ENCODE assay signal across 17 cellular contexts in the genomic region with DNA sequence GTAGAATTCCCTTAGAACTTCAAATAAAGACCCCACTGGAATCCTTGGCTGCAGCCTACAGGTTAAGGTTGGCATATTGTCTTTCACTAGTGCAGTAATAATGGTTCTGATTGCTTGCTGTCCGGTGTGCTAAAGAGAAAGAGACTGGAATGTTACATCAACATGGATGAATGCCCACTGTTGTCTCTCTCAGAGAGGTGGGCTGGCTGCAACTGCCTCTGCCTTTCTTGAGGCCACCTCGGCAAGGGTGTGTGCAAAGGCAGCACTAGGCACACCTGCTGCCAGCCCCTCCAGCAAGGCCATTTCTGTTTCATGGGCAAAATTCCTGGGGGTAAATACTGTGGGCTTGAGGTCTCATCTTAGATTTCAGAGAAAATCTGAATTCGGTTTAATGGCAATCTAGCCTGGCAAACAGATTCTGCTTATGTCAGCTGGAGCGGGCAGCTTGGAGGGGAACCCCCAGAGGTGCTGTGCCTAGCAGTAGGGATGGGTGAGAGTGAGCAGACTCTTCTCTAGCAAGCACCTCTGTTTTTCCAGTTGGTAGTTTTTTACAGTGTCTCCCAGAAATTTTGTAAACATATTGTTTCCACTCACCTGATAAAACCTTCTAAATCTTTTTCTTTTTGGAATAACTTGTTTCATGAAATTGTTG. TPM values are rescaled to one million over a fixed set of nuclear protein-coding genes. Genes with fewer than 3 reads are reported as not detected.
DNase-seq lines count a peak whose midpoint lies in the region; ATAC-seq, FAIRE-seq and TF ChIP-seq lines count a peak whose summit lies in the region.
"Had no signal": no experiment of that assay in that cellular context is flagged by ENCODE, and none has a peak within 500 bp of the region (broad histone marks: within the 10 kb centered on the region; RNA-seq: fewer than 3 reads in every experiment).

No MANE protein-coding gene starts in this region.

- no peaks in the 10 kb centered on the region for H3K27me3 Mint-ChIP-seq in chondrocyte (ENCODE audit: low read depth)
- H3K27me3 Mint-ChIP-seq: CD4-positive, alpha-beta memory T cell had no signal

- H3K27me3 ChIP-seq in pancreas, result no peaks in the 10 kb centered on the region

- POLR2A ChIA-PET in A549 (lab: Yijun Ruan, JAX), result no interaction called here

- H3K4me1 Mint-ChIP-seq in chondrocyte (ENCODE audit: low read depth), result peaks cover 17% of the 10 kb centered on the region

- TF ChIP-seq CTCF in A549 (IDR thresholded peaks at IDR 0.05), result no peak
- no peak for TF ChIP-seq CTCF in chondrocyte (IDR thresholded peaks at IDR 0.05)
- TF ChIP-seq CTCF in pancreas (IDR thresholded peaks at IDR 0.05), result no peak

- TF ChIP-seq EP300 in A549 (IDR thresholded peaks at IDR 0.05), result no peak

- H3K27ac ChIP-seq in A549 (0 out of 6 replicates have a peak overlapping the region, but pooled peaks of 1 of the 2 experiments have one; percentile 33), pancreas (no peak overlapping the region)

- H3K9me3 ChIP-seq in A549, result no peaks in the 10 kb centered on the region
- H3K9me3 ChIP-seq in pancreas, result no peaks in the 10 kb centered on the region

- ATAC-seq in A549 (no peak), left lobe of liver (peak; percentile 34), pancreas (peak in 3 of 4 donors; percentile 54 to 65 (median 63)), HG03025 (IDR thresholded peaks at IDR 0.05; ENCODE audit: low FRiP score, unreplicated experiment) (no peak)
- no peak for ATAC-seq in activated CD4-positive, CD25-positive, alpha-beta regulatory T cell treated with anti-CD3 and anti-CD28 coated beads, Interleukin-2, amount 50 U/mL, for 24 hours

- H3K4me3 Mint-ChIP-seq in chondrocyte (ENCODE audit: unreplicated experiment), result no peak overlapping the region
- H3K4me3 Mint-ChIP-seq: CD4-positive, alpha-beta memory T cell had no signal

- no peak for DNase-seq in A549 (ENCODE audit: low read depth in 1 of 2, low spot score in 1 of 2)
- DNase-seq in chondrocyte (ENCODE audit: low spot score), result no peak
- no peak for DNase-seq in left lobe of liver (ENCODE audit: low spot score)
- no peak for DNase-seq in pancreas
- DNase-seq in NCI-H187 (lab: John Stamatoyannopoulos, UW), result no peak
- no peak for DNase-seq in NCI-H1417 (lab: John Stamatoyannopoulos, UW)
- DNase-seq: 8988T; CD4-positive, alpha-beta memory T cell; DMS79 treated with DMSO at 0.1 percent for 48 hours; KBM-7; NCI-H1436; NCI-H2081; NCI-H510A; NCI-H774 had no signal

- H3K9me3 Mint-ChIP-seq in chondrocyte (ENCODE audit: low read depth), result peaks cover 6% of the 10 kb centered on the region

- intact Hi-C loops in pancreas (cut with DNase I), result no loop called here

- H3K4me3 ChIP-seq in A549 (no peak overlapping the region), pancreas (no peak overlapping the region)

- no peak for TF ChIP-seq RAD21 in A549 (conservative IDR thresholded peaks at IDR 0.05 in 1 of 2, IDR thresholded peaks at IDR 0.05 in 1 of 2)

- no peaks in the 10 kb centered on the region for H3K36me3 Mint-ChIP-seq in chondrocyte (ENCODE audit: low read depth)

- CTCF ChIA-PET in A549 (lab: Yijun Ruan, JAX), result interaction anchor here (0.5 kb wide), 1 partner anchor 340 kb away, joined by 6 read pairs; no protein-coding TSS in a partner anchor

- H3K4me1 ChIP-seq in A549 (0 out of 3 replicates have a peak, but pooled peaks cover 3% of the 10 kb centered on the region), pancreas (peaks cover 5 to 10% (median 8%) of the 10 kb centered on the region in 3 donors)

- H3K27ac Mint-ChIP-seq in chondrocyte (ENCODE audit: unreplicated experiment), result peak overlapping the region; percentile 42
- H3K27ac Mint-ChIP-seq: CD4-positive, alpha-beta memory T cell had no signal

- WGBS in A549 (ENCODE audit: missing lambda C conversion rate), result 81% methylated on average over 4 of the region's 4 CpGs
- WGBS in pancreas, 2 donors, result 48 to 55% methylated on average over 4 of the region's 4 CpGs

- no peaks in the 10 kb centered on the region for H3K36me3 ChIP-seq in pancreas

- no peak overlapping the region for H3K4me2 ChIP-seq in A549

- no peak for FAIRE-seq in A549 (lab: Jason Lieb, UNC)
- FAIRE-seq in pancreas (lab: Jason Lieb, UNC), result no peak
- FAIRE-seq: D721Med had no signal

- no peak for TF ChIP-seq POLR2A in A549 (IDR thresholded peaks at IDR 0.05; ENCODE audit: low read length)

TF ChIP-seq in A549, 52 proteins besides CTCF, POLR2A, EP300 and RAD21:
- TF ChIP-seq EHF (CRISPR knock-in tag; IDR thresholded peaks at IDR 0.05), result no peak
- peak; percentile 4 for TF ChIP-seq MAFK (IDR thresholded peaks at IDR 0.05; ENCODE audit: partially characterized antibody)
TF ChIP-seq in A549: peak in this region for 1.

RNA-seq across cellular contexts. Expression of gene MRTFB, which starts 54.0 kb away (rescaled TPM):
- 24.2 and 39.7 TPM in 2 replicates for polyA plus RNA-seq in A549 (2011; rRNA removed)
- polyA plus RNA-seq in A549 (2012; cell fraction: cytosol; rRNA removed), result 6.0 and 8.9 TPM in 2 replicates
- 14.7 and 18.7 TPM in 2 replicates for polyA plus RNA-seq in A549 (2012; cell fraction: nucleus; rRNA removed)
- polyA plus RNA-seq in A549 (2017; fragmentation: RNase III; extraction: RNeasy Plus Mini Kit Qiagen cat#74134 plus additional on column Dnase treatment), result 13.3 to 13.9 TPM (median 13.7 TPM) in 3 replicates
- 40.8 and 50.5 TPM in 2 replicates for polyA minus RNA-seq in A549 (2011; rRNA and poly(A)+ RNA removed)
- 32.0 to 32.2 TPM (median 32.2 TPM) in 3 replicates for total RNA-seq in chondrocyte
- total RNA-seq in left lobe of liver, result 18.5 TPM
- total RNA-seq in pancreas, result 10 to 100 TPM; 20.6 to 36.6 (median 26.8) TPM
- polyA plus RNA-seq in pancreas, result 1 to 10 TPM; 8.7 to 9.7 TPM

Comparison
In these comparisons a context has a peak if more than half of its experiments do, and no peak if none do; other contexts are left out.
1. ATAC-seq: peak in left lobe of liver (single experiment) and pancreas (3 of 4); none in A549 (0 of 2), HG03025 (single experiment) and activated CD4-positive, CD25-positive, alpha-beta regulatory T cell treated with anti-CD3 and anti-CD28 coated beads, Interleukin-2, amount 50 U/mL, for 24 hours (0 of 2).